ENCODE assay signal across 8 cellular contexts in the genomic region with DNA sequence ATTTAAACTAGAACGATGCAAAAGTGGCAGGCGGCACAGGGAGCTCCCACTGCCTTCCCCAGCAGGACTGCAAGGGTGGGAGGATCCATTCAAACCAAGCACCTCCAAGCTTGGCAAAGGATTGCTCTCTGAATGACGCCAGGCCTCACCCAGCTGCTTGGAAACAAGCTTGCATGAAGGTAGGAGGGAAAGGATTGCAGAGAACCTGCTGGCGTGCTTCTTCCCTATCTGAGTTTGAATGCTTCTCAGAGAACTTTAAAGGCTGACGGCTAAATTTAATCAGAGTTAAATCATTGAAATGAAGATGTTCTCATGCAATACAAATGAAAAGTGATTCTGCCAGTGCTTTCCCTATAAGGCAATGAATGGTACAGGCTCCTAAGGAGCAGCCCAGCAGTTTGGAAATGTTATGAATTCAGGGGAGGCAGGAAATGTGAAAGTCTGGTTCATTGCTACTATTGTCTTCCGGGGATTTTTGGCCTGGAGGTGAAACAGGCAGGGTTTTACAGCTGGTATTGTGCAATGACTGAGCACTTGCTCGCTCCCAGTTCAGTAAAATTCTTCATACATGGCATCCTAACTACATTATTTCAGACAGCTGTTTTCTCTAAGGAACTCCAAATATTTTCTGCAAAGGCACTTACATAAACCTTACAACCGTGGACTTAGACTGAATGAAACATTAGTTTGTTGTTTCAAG. TPM values are rescaled to one million over a fixed set of nuclear protein-coding genes. Genes with fewer than 3 reads are reported as not detected.
DNase-seq lines count a peak whose midpoint lies in the region; ATAC-seq and TF ChIP-seq lines count a peak whose summit lies in the region.

No MANE protein-coding gene starts in this region.

- no peaks in the 10 kb centered on the region for H3K79me2 ChIP-seq in GM23338 (replicated peaks; ENCODE audit: insufficient read depth)
- H3K79me2 ChIP-seq in SK-N-SH (ENCODE audit: insufficient read depth), result no peaks in the 10 kb centered on the region

- CTCF ChIA-PET in SK-N-SH (lab: Yijun Ruan, JAX), result no interaction called here

- POLR2A ChIA-PET in SK-N-SH (lab: Yijun Ruan, JAX), result interaction anchor here (1.5 kb wide), 1 partner anchor 30 kb away, joined by 3 read pairs; no protein-coding TSS in a partner anchor

- H3K4me3 Mint-ChIP-seq in GM23338 (no peak overlapping the region; the same call in 2 of the 3 replicates), T-helper 17 cell (no peak overlapping the region)

- H4K20me1 ChIP-seq in GM23338 (replicated peaks; ENCODE audit: insufficient read depth), result no peaks in the 10 kb centered on the region
- H4K20me1 ChIP-seq in SK-N-SH (ENCODE audit: insufficient read depth), result no peaks in the 10 kb centered on the region

- H3K4me1 Mint-ChIP-seq in GM23338, result peaks cover 42% of the 10 kb centered on the region
- H3K4me1 Mint-ChIP-seq in T-helper 17 cell, result peaks cover 4% of the 10 kb centered on the region

- H3K4me3 ChIP-seq in GM23338 (no peak overlapping the region), SK-N-SH (ENCODE audit: low read depth in 2 of 2, low read length in 1 of 2) (no peak overlapping the region), rectal smooth muscle tissue (ENCODE audit: low read length) (no peak overlapping the region)

- H3K36me3 ChIP-seq in GM23338 (ENCODE audit: insufficient read depth), result no peaks in the 10 kb centered on the region
- H3K36me3 ChIP-seq in SK-N-SH (replicated peaks in 1 of 2; ENCODE audit: control insufficient read depth in 1 of 2, insufficient read depth in 2 of 2, low read length in 1 of 2), result no peaks in the 10 kb centered on the region
- no peaks in the 10 kb centered on the region for H3K36me3 ChIP-seq in rectal smooth muscle tissue (ENCODE audit: control insufficient read depth, insufficient read depth, low read length)

- no peaks in the 10 kb centered on the region; the same call in 1 of the 2 replicates for H3K27me3 ChIP-seq in GM23338 (ENCODE audit: insufficient read depth)
- no peaks in the 10 kb centered on the region for H3K27me3 ChIP-seq in SK-N-SH (ENCODE audit: insufficient read depth)
- H3K27me3 ChIP-seq in rectal smooth muscle tissue (ENCODE audit: control insufficient read depth, insufficient read depth, low read length), result no peaks in the 10 kb centered on the region

- H3F3A ChIP-seq in GM23338 (replicated peaks; ENCODE audit: low read depth), result no peaks in the 10 kb centered on the region
- H3F3A ChIP-seq in SK-N-SH (replicated peaks; ENCODE audit: insufficient read depth), result no peaks in the 10 kb centered on the region

- H3K9me2 ChIP-seq in GM23338 (ENCODE audit: insufficient read depth), result no peaks in the 10 kb centered on the region
- H3K9me2 ChIP-seq in SK-N-SH, result no peaks in the 10 kb centered on the region

- DNase-seq in GM23338 (ENCODE audit: low spot score) (peak; percentile 64), SK-N-SH (peak; percentile 32), Right ventricle myocardium superior (peak; percentile 53), T-helper 17 cell (no peak), NCI-H748 treated with DMSO at 0.1 percent for 48 hours (lab: John Stamatoyannopoulos, UW) (no peak)
- no peak for DNase-seq in stimulated activated CD4-positive, alpha-beta T cell treated with anti-CD3 and anti-CD28 coated beads, Interleukin-4, amount 100 ng/mL, for 24 hours

- H3K4me1 ChIP-seq in GM23338 (ENCODE audit: insufficient read depth) (peaks cover 41% of the 10 kb centered on the region), SK-N-SH (ENCODE audit: control insufficient read depth in 1 of 2, insufficient read depth in 2 of 2, low read depth in 1 of 2, low read length in 1 of 2) (peaks cover 27 to 35% of the 10 kb centered on the region in 2 experiments; a peak in 3 of 4 replicates), rectal smooth muscle tissue (ENCODE audit: control insufficient read depth, insufficient read depth, low read length) (peaks cover 15% of the 10 kb centered on the region)

- no peaks in the 10 kb centered on the region for H3K27me3 Mint-ChIP-seq in GM23338 (ENCODE audit: insufficient read depth, low read depth, poor library complexity)
- H3K27me3 Mint-ChIP-seq in T-helper 17 cell, result no peaks in the 10 kb centered on the region

- no peak for TF ChIP-seq RAD21 in SK-N-SH (IDR thresholded peaks at IDR 0.05; ENCODE audit: low read length)

- H3K9ac ChIP-seq in SK-N-SH (no peak overlapping the region), rectal smooth muscle tissue (ENCODE audit: low read length) (no peak overlapping the region)

- peak overlapping the region; percentile 88 for H3K27ac Mint-ChIP-seq in GM23338
- H3K27ac Mint-ChIP-seq in T-helper 17 cell, result no peak overlapping the region

- TF ChIP-seq CTCF in GM23338 (conservative IDR thresholded peaks at IDR 0.05; ENCODE audit: low read depth in 2 of 2), result no peak
- TF ChIP-seq CTCF in SK-N-SH (IDR thresholded peaks at IDR 0.05), result no peak

- TF ChIP-seq EP300 in SK-N-SH (IDR thresholded peaks at IDR 0.05; ENCODE audit: borderline replicate concordance in 1 of 2, low read depth in 1 of 2, low read length in 1 of 2), result no peak

- H2AFZ ChIP-seq in GM23338 (peak overlapping the region; percentile 0; the same call in 1 of the 2 replicates), SK-N-SH (ENCODE audit: low read depth) (peak overlapping the region; percentile 61; the same call in 1 of the 2 replicates)

- peak overlapping the region; percentile 2; the same call in 1 of the 2 replicates for H3K4me2 ChIP-seq in GM23338
- H3K4me2 ChIP-seq in SK-N-SH, result peak overlapping the region; percentile 46

- 33% methylated on average over 8 of the region's 8 CpGs for WGBS in SK-N-SH (ENCODE audit: low lambda C conversion rate)

- intact Hi-C loops in Right ventricle myocardium superior (cut with DNase I), result no loop called here

- ATAC-seq in GM23338 (peak; percentile 94), Right ventricle myocardium superior (ENCODE audit: poor library complexity) (peak; percentile 86), GM19463 (IDR thresholded peaks at IDR 0.05; ENCODE audit: unreplicated experiment) (no peak), T-helper 17 cell (no peak)

- no peaks in the 10 kb centered on the region for H3K36me3 Mint-ChIP-seq in GM23338 (ENCODE audit: low read depth)
- no peaks in the 10 kb centered on the region for H3K36me3 Mint-ChIP-seq in T-helper 17 cell (ENCODE audit: low read depth)

- H3K9me3 ChIP-seq in SK-N-SH, result no peaks in the 10 kb centered on the region
- no peaks in the 10 kb centered on the region for H3K9me3 ChIP-seq in T-helper 17 cell (ENCODE audit: control insufficient read depth, low read length, poor library complexity, severe bottlenecking)

- no peaks in the 10 kb centered on the region for H3K9me3 Mint-ChIP-seq in GM23338

- H3K27ac ChIP-seq in GM23338 (ENCODE audit: low read depth) (peak overlapping the region; percentile 18; the same call in 1 of the 2 replicates), SK-N-SH (ENCODE audit: low read depth in 2 of 2, low read length in 1 of 2) (peak overlapping the region; percentile 35 to 88; a peak in 3 of 4 replicates), rectal smooth muscle tissue (ENCODE audit: low read depth, low read length) (peak overlapping the region; percentile 82)

TF ChIP-seq in GM23338, 12 proteins besides CTCF, POLR2A, EP300 and RAD21 (continues in another document):
- TF ChIP-seq CREB1 (CRISPR knock-in tag; IDR thresholded peaks at IDR 0.05; ENCODE audit: low read depth) (no peak), STAT1 (IDR thresholded peaks at IDR 0.05; ENCODE audit: unreplicated experiment) (no peak)

TF ChIP-seq in SK-N-SH, 30 proteins besides CTCF, POLR2A, EP300 and RAD21 (continues in another document):
- TF ChIP-seq EZH2phosphoT487 (IDR thresholded peaks at IDR 0.05; ENCODE audit: borderline replicate concordance, low read depth), result no peak
- TF ChIP-seq RCOR1 (IDR thresholded peaks at IDR 0.05; ENCODE audit: low read length), result 0 out of 2 replicates have a peak, but pooled peaks have one; percentile 54
- TF ChIP-seq RXRA (IDR thresholded peaks at IDR 0.05; ENCODE audit: borderline replicate concordance, low read depth), result no peak
- no peak for TF ChIP-seq YY1 (IDR thresholded peaks at IDR 0.05; ENCODE audit: low read depth)
- TF ChIP-seq ELF1 (IDR thresholded peaks at IDR 0.05), result no peak
- TF ChIP-seq, protein P1, sequence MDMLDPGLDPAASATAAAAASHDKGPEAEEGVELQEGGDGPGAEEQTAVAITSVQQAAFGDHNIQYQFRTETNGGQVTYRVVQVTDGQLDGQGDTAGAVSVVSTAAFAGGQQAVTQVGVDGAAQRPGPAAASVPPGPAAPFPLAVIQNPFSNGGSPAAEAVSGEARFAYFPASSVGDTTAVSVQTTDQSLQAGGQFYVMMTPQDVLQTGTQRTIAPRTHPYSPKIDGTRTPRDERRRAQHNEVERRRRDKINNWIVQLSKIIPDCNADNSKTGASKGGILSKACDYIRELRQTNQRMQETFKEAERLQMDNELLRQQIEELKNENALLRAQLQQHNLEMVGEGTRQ (IDR thresholded peaks at IDR 0.05; ENCODE audit: borderline replicate concordance, low read depth, low read length), result no peak
- no peak for TF ChIP-seq CHD2 (IDR thresholded peaks at IDR 0.05; ENCODE audit: low read length, partially characterized antibody)
- TF ChIP-seq, protein P2, sequence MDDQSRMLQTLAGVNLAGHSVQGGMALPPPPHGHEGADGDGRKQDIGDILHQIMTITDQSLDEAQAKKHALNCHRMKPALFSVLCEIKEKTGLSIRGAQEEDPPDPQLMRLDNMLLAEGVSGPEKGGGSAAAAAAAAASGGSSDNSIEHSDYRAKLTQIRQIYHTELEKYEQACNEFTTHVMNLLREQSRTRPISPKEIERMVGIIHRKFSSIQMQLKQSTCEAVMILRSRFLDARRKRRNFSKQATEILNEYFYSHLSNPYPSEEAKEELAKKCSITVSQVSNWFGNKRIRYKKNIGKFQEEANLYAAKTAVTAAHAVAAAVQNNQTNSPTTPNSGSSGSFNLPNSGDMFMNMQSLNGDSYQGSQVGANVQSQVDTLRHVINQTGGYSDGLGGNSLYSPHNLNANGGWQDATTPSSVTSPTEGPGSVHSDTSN (IDR thresholded peaks at IDR 0.05), result no peak
- no peak for TF ChIP-seq FOXM1 (IDR thresholded peaks at IDR 0.05; ENCODE audit: low read depth)

RNA-seq across cellular contexts. Expression of a gene that starts 31.9 kb away (rescaled TPM):
- total RNA-seq in GM23338 (2014; rRNA removed; shearing (Covaris generic)), result 153 and 191 TPM in 2 replicates
- polyA plus RNA-seq in GM23338 (2016; fragmentation: Nextera tagmentation; extraction: Ambion mirVana) (100 and 117 TPM in 2 replicates), SK-N-SH (2012; rRNA removed) (64.8 and 71.4 TPM in 2 replicates)
- 37.6 and 45.0 TPM in 2 replicates for polyA plus RNA-seq in SK-N-SH (2012; cell fraction: cytosol; rRNA removed)
- 225 and 270 TPM in 2 replicates for polyA plus RNA-seq in SK-N-SH (2012; cell fraction: nucleus; rRNA removed)
- total RNA-seq in Right ventricle myocardium superior (26.7 TPM), T-helper 17 cell (10 to 100 TPM; 15.5 to 37.7 TPM)

Comparison
In these comparisons a context has a peak if more than half of its experiments do, and no peak if none do; other contexts are left out.
1. ATAC-seq: peak in GM23338 (single experiment) and Right ventricle myocardium superior (single experiment); none in GM19463 (single experiment) and T-helper 17 cell (single experiment).
2. DNase-seq: peak in GM23338 (single experiment), SK-N-SH (single experiment) and Right ventricle myocardium superior (single experiment); none in T-helper 17 cell (0 of 3), stimulated activated CD4-positive, alpha-beta T cell treated with anti-CD3 and anti-CD28 coated beads, Interleukin-4, amount 100 ng/mL, for 24 hours (single experiment) and NCI-H748 treated with DMSO at 0.1 percent for 48 hours (single experiment).
3. H3K27ac ChIP-seq: peak in every context shown above with its lines; median percentile 82 in rectal smooth muscle tissue; 62 in SK-N-SH; 18 in GM23338.